9 cellular contexts compared by ENCODE assay signal in the genomic region with DNA sequence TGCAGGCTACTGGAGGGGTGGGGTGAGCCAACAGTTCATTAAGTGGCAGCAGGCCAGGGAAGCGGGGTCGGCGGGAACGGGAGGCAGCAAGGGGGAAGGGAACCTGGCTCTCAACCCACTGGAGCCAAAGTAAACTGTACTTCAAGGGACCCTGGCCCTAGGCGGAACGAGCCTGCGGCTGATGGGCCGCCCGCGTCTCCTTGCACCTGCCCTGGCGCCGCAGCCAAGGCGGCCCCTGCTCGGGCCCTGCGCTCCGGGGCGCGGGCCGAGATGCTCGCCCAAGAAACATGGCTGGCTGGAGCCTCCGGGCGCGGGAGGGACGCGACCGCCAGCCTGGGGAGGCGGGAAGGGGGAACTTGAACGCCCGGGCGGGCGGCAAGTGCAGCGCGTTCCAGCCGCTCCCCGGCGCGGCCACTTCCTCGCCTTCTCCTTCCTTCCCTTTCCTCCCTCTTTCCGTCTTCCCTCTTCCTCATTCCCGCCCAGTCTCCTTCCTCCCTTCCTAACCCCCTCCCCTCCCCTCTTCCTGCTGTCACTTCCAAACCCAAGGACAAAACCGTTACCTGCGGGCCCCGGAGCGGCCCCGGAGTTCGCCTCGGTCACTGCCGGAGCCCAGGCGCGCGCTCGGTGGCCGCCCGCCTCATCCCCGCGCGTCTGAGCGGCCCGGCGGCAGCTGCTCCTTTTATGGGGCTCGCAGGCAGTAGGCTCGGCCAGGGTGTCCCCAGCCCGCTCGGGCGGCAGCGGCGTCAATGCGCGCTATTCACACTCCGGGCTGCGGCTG.
DNase-seq lines count a peak whose midpoint lies in the region; ATAC-seq and TF ChIP-seq lines count a peak whose summit lies in the region.
"Had no signal": no experiment of that assay in that cellular context is flagged by ENCODE, and none has a peak within 500 bp of the region (broad histone marks: within the 10 kb centered on the region; RNA-seq: fewer than 3 reads in every experiment).

No MANE protein-coding gene starts in this region.

- no peak overlapping the region; the same call in 1 of the 2 replicates for H3K27ac ChIP-seq in BLaER1

- intact Hi-C loops in left ventricle myocardium superior (cut with micrococcal nuclease): no loop called here
- intact Hi-C loops in posterior cingulate gyrus (cut with DNase I): no loop called here

- peak; percentile 88 for ATAC-seq in left ventricle myocardium superior

- peak; percentile 72 for DNase-seq in left ventricle myocardium superior
- peak; percentile 14 to 92 (median 38) for DNase-seq in posterior cingulate gyrus
- DNase-seq in NOMO-1 treated with DMSO at 0.1 percent for 48 hours (lab: John Stamatoyannopoulos, UW; ENCODE audit: unreplicated experiment): no peak
- no peak for DNase-seq in stimulated activated CD8-positive, alpha-beta memory T cell treated with anti-CD3 and anti-CD28 coated beads, Interleukin-4, amount 100 ng/mL, for 48 hours
- no peak for DNase-seq in activated CD4-positive, CD25-positive, alpha-beta regulatory T cell treated with anti-CD3 and anti-CD28 coated beads, Interleukin-2, amount 50 U/mL, for 72 hours
- DNase-seq in medulla oblongata (ENCODE audit: extremely low spot score): no peak
- DNase-seq: stimulated activated CD4-positive, alpha-beta T cell treated with anti-CD3 and anti-CD28 coated beads, Interleukin-4, amount 100 ng/mL, for 1 hour had no signal

- H3K4me3 ChIP-seq in BLaER1 (peak overlapping the region; percentile 7; the same call in 1 of the 2 replicates), WI38 (ENCODE audit: low read depth, low read length) (peak overlapping the region; percentile 61)

- 0 out of 2 replicates have a peak, but pooled peaks cover 3% of the 10 kb centered on the region for H3K36me3 ChIP-seq in BLaER1

- H4K20me1 ChIP-seq in BLaER1: no peaks in the 10 kb centered on the region

- H3K9ac ChIP-seq in BLaER1: no peak overlapping the region

- peak overlapping the region; percentile 66; the same call in 1 of the 2 replicates for H3K4me2 ChIP-seq in BLaER1

- TF ChIP-seq CTCF in WI38 (IDR thresholded peaks at IDR 0.05; ENCODE audit: low read depth, low read length): no peak

- H3K9me3 ChIP-seq in BLaER1: peaks cover 30% of the 10 kb centered on the region

- no peaks in the 10 kb centered on the region for H3K27me3 ChIP-seq in BLaER1

- peaks cover 62% of the 10 kb centered on the region for H3K4me1 ChIP-seq in BLaER1

Comparison
In these comparisons a context has a peak if more than half of its experiments do, and no peak if none do; other contexts are left out.
1. DNase-seq: peak in left ventricle myocardium superior (single experiment) and posterior cingulate gyrus (10 of 10); none in NOMO-1 treated with DMSO at 0.1 percent for 48 hours (single experiment), stimulated activated CD8-positive, alpha-beta memory T cell treated with anti-CD3 and anti-CD28 coated beads, Interleukin-4, amount 100 ng/mL, for 48 hours (single experiment), activated CD4-positive, CD25-positive, alpha-beta regulatory T cell treated with anti-CD3 and anti-CD28 coated beads, Interleukin-2, amount 50 U/mL, for 72 hours (single experiment) and medulla oblongata (single experiment).